ENCODE assay signal across 1 cellular context in genomic region chr19:41904118-41904870, GRCh38.
TF ChIP-seq lines count a peak whose summit lies in the region.

No MANE protein-coding gene starts in this region.

TF ChIP-seq in HepG2, 621 proteins besides CTCF, POLR2A, EP300 and RAD21 (continued from another document and continues in another):
- TF ChIP-seq, protein P1, sequence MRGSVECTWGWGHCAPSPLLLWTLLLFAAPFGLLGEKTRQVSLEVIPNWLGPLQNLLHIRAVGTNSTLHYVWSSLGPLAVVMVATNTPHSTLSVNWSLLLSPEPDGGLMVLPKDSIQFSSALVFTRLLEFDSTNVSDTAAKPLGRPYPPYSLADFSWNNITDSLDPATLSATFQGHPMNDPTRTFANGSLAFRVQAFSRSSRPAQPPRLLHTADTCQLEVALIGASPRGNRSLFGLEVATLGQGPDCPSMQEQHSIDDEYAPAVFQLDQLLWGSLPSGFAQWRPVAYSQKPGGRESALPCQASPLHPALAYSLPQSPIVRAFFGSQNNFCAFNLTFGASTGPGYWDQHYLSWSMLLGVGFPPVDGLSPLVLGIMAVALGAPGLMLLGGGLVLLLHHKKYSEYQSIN (CRISPR knock-in tag; IDR thresholded peaks at IDR 0.05; ENCODE audit: borderline replicate concordance) = no peak
- TF ChIP-seq ZNF432 (CRISPR knock-in tag; IDR thresholded peaks at IDR 0.05; ENCODE audit: borderline replicate concordance) (no peak), THAP7 (CRISPR knock-in tag; IDR thresholded peaks at IDR 0.05) (no peak), ZNF543 (CRISPR knock-in tag; IDR thresholded peaks at IDR 0.05) (peak; percentile 58; the same call in 1 of the 2 replicates), SIX4 (CRISPR knock-in tag; IDR thresholded peaks at IDR 0.05) (no peak), ATF7-NPFF (CRISPR knock-in tag; IDR thresholded peaks at IDR 0.05; ENCODE audit: low read depth) (no peak), TARDBP (CRISPR knock-in tag; IDR thresholded peaks at IDR 0.05) (peak; percentile 63; the same call in 1 of the 2 replicates), ZNF484 (CRISPR knock-in tag; IDR thresholded peaks at IDR 0.05; ENCODE audit: borderline replicate concordance, low read depth) (no peak), ZNF512 (CRISPR knock-in tag; IDR thresholded peaks at IDR 0.05) (no peak), ZNF557 (CRISPR knock-in tag; IDR thresholded peaks at IDR 0.05) (0 out of 2 replicates have a peak, but pooled peaks have one; percentile 21), MLXIP (CRISPR knock-in tag; IDR thresholded peaks at IDR 0.05; ENCODE audit: borderline replicate concordance) (no peak), ZNF841 (CRISPR knock-in tag; IDR thresholded peaks at IDR 0.05; ENCODE audit: borderline replicate concordance) (no peak), PHF5A (CRISPR knock-in tag; IDR thresholded peaks at IDR 0.05; ENCODE audit: low read depth, unreplicated experiment) (no peak), NPAS2 (CRISPR knock-in tag; IDR thresholded peaks at IDR 0.05; ENCODE audit: borderline replicate concordance) (no peak), FOXK1 (CRISPR knock-in tag; IDR thresholded peaks at IDR 0.05; ENCODE audit: borderline replicate concordance, low read depth) (peak; percentile 84; the same call in 1 of the 2 replicates), FOSL2 (CRISPR knock-in tag; IDR thresholded peaks at IDR 0.05) (peak; percentile 51), FOXP1 (IDR thresholded peaks at IDR 0.05) (no peak; the same call in 1 of the 2 replicates), FOXP1 (CRISPR knock-in tag; IDR thresholded peaks at IDR 0.05) (peak; percentile 91), BRD4 (CRISPR knock-in tag; IDR thresholded peaks at IDR 0.05) (no peak), SSRP1 (CRISPR knock-in tag; IDR thresholded peaks at IDR 0.05) (no peak), ZNF33B (CRISPR knock-in tag; IDR thresholded peaks at IDR 0.05) (no peak), HOXA9 (CRISPR knock-in tag; IDR thresholded peaks at IDR 0.05; ENCODE audit: borderline replicate concordance) (no peak), ZBTB7A (CRISPR knock-in tag; IDR thresholded peaks at IDR 0.05) (no peak), MIER2 (CRISPR knock-in tag; IDR thresholded peaks at IDR 0.05) (no peak), MLX (CRISPR knock-in tag; IDR thresholded peaks at IDR 0.05) (0 out of 2 replicates have a peak, but pooled peaks have one; percentile 57), ZFP36 (IDR thresholded peaks at IDR 0.05; ENCODE audit: borderline replicate concordance, low read depth, low read length, partially characterized antibody) (peak; percentile 11), ZNF225 (CRISPR knock-in tag; IDR thresholded peaks at IDR 0.05) (no peak; the same call in 1 of the 2 replicates), MXD3 (CRISPR knock-in tag; IDR thresholded peaks at IDR 0.05) (no peak), TCF7L2 (IDR thresholded peaks at IDR 0.05; ENCODE audit: low read depth, low read length) (no peak), TSC22D2 (CRISPR knock-in tag; IDR thresholded peaks at IDR 0.05; ENCODE audit: borderline replicate concordance) (no peak), BCLAF1 (IDR thresholded peaks at IDR 0.05) (no peak), TFDP2 (CRISPR knock-in tag; IDR thresholded peaks at IDR 0.05) (no peak), AKNA (CRISPR knock-in tag; IDR thresholded peaks at IDR 0.05; ENCODE audit: borderline replicate concordance) (no peak), NRL (CRISPR knock-in tag; IDR thresholded peaks at IDR 0.05; ENCODE audit: borderline replicate concordance) (no peak), TCF7 (IDR thresholded peaks at IDR 0.05; ENCODE audit: low read depth) (peak; percentile 88), EED (CRISPR knock-in tag; IDR thresholded peaks at IDR 0.05) (no peak)
- TF ChIP-seq, protein P2, sequence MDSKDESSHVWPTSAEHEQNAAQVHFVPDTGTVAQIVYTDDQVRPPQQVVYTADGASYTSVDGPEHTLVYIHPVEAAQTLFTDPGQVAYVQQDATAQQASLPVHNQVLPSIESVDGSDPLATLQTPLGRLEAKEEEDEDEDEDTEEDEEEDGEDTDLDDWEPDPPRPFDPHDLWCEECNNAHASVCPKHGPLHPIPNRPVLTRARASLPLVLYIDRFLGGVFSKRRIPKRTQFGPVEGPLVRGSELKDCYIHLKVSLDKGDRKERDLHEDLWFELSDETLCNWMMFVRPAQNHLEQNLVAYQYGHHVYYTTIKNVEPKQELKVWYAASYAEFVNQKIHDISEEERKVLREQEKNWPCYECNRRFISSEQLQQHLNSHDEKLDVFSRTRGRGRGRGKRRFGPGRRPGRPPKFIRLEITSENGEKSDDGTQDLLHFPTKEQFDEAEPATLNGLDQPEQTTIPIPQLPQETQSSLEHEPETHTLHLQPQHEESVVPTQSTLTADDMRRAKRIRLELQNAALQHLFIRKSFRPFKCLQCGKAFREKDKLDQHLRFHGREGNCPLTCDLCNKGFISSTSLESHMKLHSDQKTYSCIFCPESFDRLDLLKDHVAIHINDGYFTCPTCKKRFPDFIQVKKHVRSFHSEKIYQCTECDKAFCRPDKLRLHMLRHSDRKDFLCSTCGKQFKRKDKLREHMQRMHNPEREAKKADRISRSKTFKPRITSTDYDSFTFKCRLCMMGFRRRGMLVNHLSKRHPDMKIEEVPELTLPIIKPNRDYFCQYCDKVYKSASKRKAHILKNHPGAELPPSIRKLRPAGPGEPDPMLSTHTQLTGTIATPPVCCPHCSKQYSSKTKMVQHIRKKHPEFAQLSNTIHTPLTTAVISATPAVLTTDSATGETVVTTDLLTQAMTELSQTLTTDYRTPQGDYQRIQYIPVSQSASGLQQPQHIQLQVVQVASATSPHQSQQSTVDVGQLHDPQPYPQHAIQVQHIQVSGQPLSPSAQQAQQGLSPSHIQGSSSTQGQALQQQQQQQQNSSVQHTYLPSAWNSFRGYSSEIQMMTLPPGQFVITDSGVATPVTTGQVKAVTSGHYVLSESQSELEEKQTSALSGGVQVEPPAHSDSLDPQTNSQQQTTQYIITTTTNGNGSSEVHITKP (CRISPR knock-in tag; IDR thresholded peaks at IDR 0.05; ENCODE audit: low read depth) = peak; percentile 44; the same call in 1 of the 2 replicates
- TF ChIP-seq, protein P3, sequence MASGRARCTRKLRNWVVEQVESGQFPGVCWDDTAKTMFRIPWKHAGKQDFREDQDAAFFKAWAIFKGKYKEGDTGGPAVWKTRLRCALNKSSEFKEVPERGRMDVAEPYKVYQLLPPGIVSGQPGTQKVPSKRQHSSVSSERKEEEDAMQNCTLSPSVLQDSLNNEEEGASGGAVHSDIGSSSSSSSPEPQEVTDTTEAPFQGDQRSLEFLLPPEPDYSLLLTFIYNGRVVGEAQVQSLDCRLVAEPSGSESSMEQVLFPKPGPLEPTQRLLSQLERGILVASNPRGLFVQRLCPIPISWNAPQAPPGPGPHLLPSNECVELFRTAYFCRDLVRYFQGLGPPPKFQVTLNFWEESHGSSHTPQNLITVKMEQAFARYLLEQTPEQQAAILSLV (CRISPR knock-in tag; IDR thresholded peaks at IDR 0.05; ENCODE audit: borderline replicate concordance) = no peak
